Comparison of ENCODE assay signal across 18 cellular contexts in the genomic region with DNA sequence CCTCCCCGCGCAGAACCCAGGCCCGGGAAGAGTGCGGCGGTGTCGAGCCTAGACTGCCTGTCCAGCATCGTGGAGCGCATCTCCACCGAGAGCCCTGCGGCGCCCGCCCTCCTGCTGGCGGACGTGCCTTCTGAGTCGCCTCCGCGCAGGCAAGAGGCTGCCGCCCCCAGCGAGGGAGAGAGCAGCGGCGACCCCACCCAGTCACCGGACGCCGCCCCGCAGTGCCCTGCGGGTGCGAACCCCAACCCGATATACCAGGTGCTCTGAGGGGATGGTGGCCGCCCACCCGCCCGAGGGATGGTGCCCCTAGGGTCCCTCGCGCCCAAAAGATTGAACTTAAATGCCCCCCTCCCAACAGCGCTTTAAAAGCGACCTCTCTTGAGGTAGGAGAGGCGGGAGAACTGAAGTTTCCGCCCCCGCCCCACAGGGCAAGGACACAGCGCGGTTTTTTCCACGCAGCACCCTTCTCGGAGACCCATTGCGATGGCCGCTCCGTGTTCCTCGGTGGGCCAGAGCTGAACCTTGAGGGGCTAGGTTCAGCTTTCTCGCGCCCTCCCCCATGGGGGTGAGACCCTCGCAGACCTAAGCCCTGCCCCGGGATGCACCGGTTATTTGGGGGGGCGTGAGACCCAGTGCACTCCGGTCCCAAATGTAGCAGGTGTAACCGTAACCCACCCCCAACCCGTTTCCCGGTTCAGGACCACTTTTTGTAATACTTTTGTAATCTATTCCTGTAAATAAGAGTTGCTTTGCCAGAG. TPM values are rescaled to one million over a fixed set of nuclear protein-coding genes. Genes with fewer than 3 reads are reported as not detected.
A peak's percentile ranks its signal among the peaks of the same experiment; 100 is the strongest.
DNase-seq lines count a peak whose midpoint lies in the region; ATAC-seq, FAIRE-seq and TF ChIP-seq lines count a peak whose summit lies in the region.
"Had no signal": no experiment of that assay in that cellular context is flagged by ENCODE, and none has a peak within 500 bp of the region (broad histone marks: within the 10 kb centered on the region; RNA-seq: fewer than 3 reads in every experiment).

No MANE protein-coding gene starts in this region.

- BruUV-seq in A673 (replicated peaks; lab: Mats Ljungman, UMichigan), result no TSS peak

- peak overlapping the region; percentile 60 for H3K4me3 Mint-ChIP-seq in GM23338
- peak overlapping the region; percentile 68 to 86 (median 81) for H3K4me3 Mint-ChIP-seq in nephron

- peak overlapping the region; percentile 95 for H2AFZ ChIP-seq in GM23338

- TF ChIP-seq POLR2A in A549 (IDR thresholded peaks at IDR 0.05; ENCODE audit: low read length), result no peak

- TF ChIP-seq EP300 in A549 (IDR thresholded peaks at IDR 0.05), result no peak

- H3K27me3 Mint-ChIP-seq in GM23338 (ENCODE audit: insufficient read depth, low read depth, poor library complexity) (peaks cover 41% of the 10 kb centered on the region), nephron (ENCODE audit: low read depth) (peaks cover 67% of the 10 kb centered on the region)

- H3K27ac Mint-ChIP-seq in GM23338 (no peak overlapping the region), nephron (no peak overlapping the region)

- H3K4me1 ChIP-seq in A549 (peaks cover 15% of the 10 kb centered on the region; the same call in 2 of the 3 replicates), GM23338 (ENCODE audit: insufficient read depth) (peaks cover 7% of the 10 kb centered on the region; the same call in 1 of the 2 replicates), A673 (ENCODE audit: insufficient read depth, low read length, poor library complexity, severe bottlenecking) (no peaks in the 10 kb centered on the region)
- H3K4me1 ChIP-seq: pancreas had no signal

- H3K36me3 Mint-ChIP-seq in GM23338 (ENCODE audit: low read depth) (no peaks in the 10 kb centered on the region), nephron (ENCODE audit: low read depth) (no peaks in the 10 kb centered on the region)

- no peak for FAIRE-seq in A549 (lab: Jason Lieb, UNC)
- FAIRE-seq: G401.6, pancreas had no signal

- H3K79me2 ChIP-seq in GM23338 (replicated peaks; ENCODE audit: insufficient read depth), result no peaks in the 10 kb centered on the region

- peaks cover 99% of the 10 kb centered on the region for H3K27me3 ChIP-seq in GM23338 (ENCODE audit: insufficient read depth)
- H3K27me3 ChIP-seq in A673 (replicated peaks; ENCODE audit: insufficient read depth, low read depth, low read length, poor library complexity), result peaks cover 97% of the 10 kb centered on the region

- no peaks in the 10 kb centered on the region for H3K9me2 ChIP-seq in GM23338 (ENCODE audit: insufficient read depth)

- ATAC-seq in A549, result peak in 1 of 2 experiments; percentile 46; a peak in 3 of 6 replicates
- ATAC-seq in GM23338, result peak; percentile 3
- ATAC-seq in HG02610 (IDR thresholded peaks at IDR 0.05; ENCODE audit: unreplicated experiment), result no peak
- ATAC-seq in HG03175 (IDR thresholded peaks at IDR 0.05; ENCODE audit: unreplicated experiment), result no peak

- TF ChIP-seq CTCF in A549 (IDR thresholded peaks at IDR 0.05) (no peak), GM23338 (conservative IDR thresholded peaks at IDR 0.05; ENCODE audit: low read depth in 2 of 2) (no peak), astrocyte of the cerebellum (IDR thresholded peaks at IDR 0.05; ENCODE audit: low read depth, low read length, missing control alignments) (no peak), nephron (IDR thresholded peaks at IDR 0.05; ENCODE audit: unreplicated experiment in 3 of 3) (no peak), A673 (conservative IDR thresholded peaks at IDR 0.05; ENCODE audit: low read depth, low read length) (no peak)

- no peaks in the 10 kb centered on the region; the same call in 1 of the 2 replicates for H4K20me1 ChIP-seq in GM23338 (replicated peaks; ENCODE audit: insufficient read depth)

- H3K4me2 ChIP-seq in A549, result peak overlapping the region; percentile 69
- H3K4me2 ChIP-seq in GM23338, result peak overlapping the region; percentile 94

- DNase-seq in A549 (ENCODE audit: low read depth in 1 of 2, low spot score in 1 of 2) (no peak), GM23338 (ENCODE audit: low spot score) (no peak), astrocyte of the cerebellum (ENCODE audit: low read depth) (no peak), A673 (ENCODE audit: low spot score) (no peak)
- DNase-seq in activated CD4-positive, CD25-positive, alpha-beta regulatory T cell treated with anti-CD3 and anti-CD28 coated beads, Interleukin-2, amount 50 U/mL, for 72 hours, result no peak
- DNase-seq: amniotic stem cell; mammary epithelial cell; Peyer's patch; stimulated activated CD4-positive, alpha-beta T cell treated with anti-CD3 and anti-CD28 coated beads, Interleukin-2, amount 100 ng/mL, for 24 hours; uterus had no signal

- H3K4me1 Mint-ChIP-seq in GM23338, result peaks cover 10% of the 10 kb centered on the region
- peaks cover 5% of the 10 kb centered on the region for H3K4me1 Mint-ChIP-seq in nephron

- H3K9me3 Mint-ChIP-seq in GM23338 (no peaks in the 10 kb centered on the region), nephron (no peaks in the 10 kb centered on the region)

- no peak for TF ChIP-seq RAD21 in A549 (conservative IDR thresholded peaks at IDR 0.05 in 1 of 2, IDR thresholded peaks at IDR 0.05 in 1 of 2)

- WGBS in A549 (ENCODE audit: missing lambda C conversion rate), result 34% methylated on average over 26 of the region's 56 CpGs

- intact Hi-C loops in A673 (cut with micrococcal nuclease; ENCODE audit: unreplicated experiment), result no loop called here

- H3K36me3 ChIP-seq in GM23338 (ENCODE audit: insufficient read depth), result no peaks in the 10 kb centered on the region
- no peaks in the 10 kb centered on the region for H3K36me3 ChIP-seq in A673 (ENCODE audit: insufficient read depth, low read length, poor library complexity, severe bottlenecking)
- H3K36me3 ChIP-seq: pancreas, Peyer's patch, uterus had no signal

- H3K9me3 ChIP-seq in A549, result no peaks in the 10 kb centered on the region
- no peaks in the 10 kb centered on the region for H3K9me3 ChIP-seq in A673 (ENCODE audit: low read depth, low read length, poor library complexity, severe bottlenecking)
- H3K9me3 ChIP-seq: pancreas, Peyer's patch, uterus had no signal

- POLR2A ChIA-PET in A549 (lab: Yijun Ruan, JAX), result no interaction called here
- POLR2A ChIA-PET in A673 (lab: Charles Lee; ENCODE audit: low non-redundant PET), result interaction anchor here (0.5 kb wide), 1 partner anchor 244 kb away, joined by 3 read pairs; no protein-coding TSS in a partner anchor

- H3K4me3 ChIP-seq in A549, result peak overlapping the region; percentile 23; the same call in 2 of the 3 replicates
- H3K4me3 ChIP-seq in GM23338, result peak overlapping the region; percentile 70
- H3K4me3 ChIP-seq in astrocyte of the cerebellum (ENCODE audit: low read depth, low read length), result peak overlapping the region; percentile 43
- H3K4me3 ChIP-seq in A673 (ENCODE audit: low read depth, low read length, poor library complexity, severe bottlenecking), result no peak overlapping the region
- H3K4me3 ChIP-seq: pancreas, Peyer's patch, uterus had no signal

- H3F3A ChIP-seq in GM23338 (replicated peaks; ENCODE audit: low read depth), result no peaks in the 10 kb centered on the region

- no peak overlapping the region for H3K27ac ChIP-seq in A549
- no peak overlapping the region for H3K27ac ChIP-seq in GM23338 (ENCODE audit: low read depth)
- no peak overlapping the region for H3K27ac ChIP-seq in A673 (ENCODE audit: low read depth, low read length, poor library complexity, severe bottlenecking)
- H3K27ac ChIP-seq: C4-2B, pancreas, Peyer's patch, uterus had no signal

- CTCF ChIA-PET in A549 (lab: Yijun Ruan, JAX), result interaction anchor here (0.7 to 10.4 kb wide), 13 partner anchors 9 to 259 kb away, joined by 3 to 85 read pairs (median 4); partner anchors contain the start of gene KCNC1
- CTCF ChIA-PET in A673 (lab: Charles Lee), result interaction anchor here (1.1 to 1.7 kb wide), 3 partner anchors 9 to 123 kb away, joined by 4 to 5 read pairs (median 4); no protein-coding TSS in a partner anchor

- in situ Hi-C loops in astrocyte of the cerebellum (cut with HindIII; ENCODE audit: low sequenced_read_pairs), result no loop called here

TF ChIP-seq in A549, 52 proteins besides CTCF, POLR2A, EP300 and RAD21 (continues in another document):
- TF ChIP-seq, protein P1, sequence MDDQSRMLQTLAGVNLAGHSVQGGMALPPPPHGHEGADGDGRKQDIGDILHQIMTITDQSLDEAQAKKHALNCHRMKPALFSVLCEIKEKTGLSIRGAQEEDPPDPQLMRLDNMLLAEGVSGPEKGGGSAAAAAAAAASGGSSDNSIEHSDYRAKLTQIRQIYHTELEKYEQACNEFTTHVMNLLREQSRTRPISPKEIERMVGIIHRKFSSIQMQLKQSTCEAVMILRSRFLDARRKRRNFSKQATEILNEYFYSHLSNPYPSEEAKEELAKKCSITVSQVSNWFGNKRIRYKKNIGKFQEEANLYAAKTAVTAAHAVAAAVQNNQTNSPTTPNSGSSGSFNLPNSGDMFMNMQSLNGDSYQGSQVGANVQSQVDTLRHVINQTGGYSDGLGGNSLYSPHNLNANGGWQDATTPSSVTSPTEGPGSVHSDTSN (IDR thresholded peaks at IDR 0.05), result no peak

TF ChIP-seq in GM23338, 12 proteins besides CTCF, POLR2A, EP300 and RAD21 (continues in another document):
- TF ChIP-seq EZH2 (IDR thresholded peaks at IDR 0.05; ENCODE audit: low read depth, unreplicated experiment), result peak; percentile 51

RNA-seq across cellular contexts. Expression of gene MYOD1, which starts 2.0 kb away (rescaled TPM):
- polyA plus RNA-seq in A549 (2011; rRNA removed) (not detected in 2 replicates), A549 (2017; fragmentation: RNase III; extraction: RNeasy Plus Mini Kit Qiagen cat#74134 plus additional on column Dnase treatment) (not detected in 3 replicates), GM23338 (2016; fragmentation: Nextera tagmentation; extraction: Ambion mirVana) (not detected in 2 replicates)
- polyA plus RNA-seq in A549 (2012; cell fraction: cytosol; rRNA removed), result not detected in 2 replicates
- 0.06 TPM in 1 of 2 replicates, not detected in the other for polyA plus RNA-seq in A549 (2012; cell fraction: nucleus; rRNA removed)
- not detected in 2 replicates for polyA minus RNA-seq in A549 (2011; rRNA and poly(A)+ RNA removed)
- not detected in 2 replicates for total RNA-seq in GM23338 (2014; rRNA removed; shearing (Covaris generic))
- total RNA-seq in A673 (2021), result not detected in 2 replicates
- total RNA-seq: dermis blood vessel endothelial cell; mammary epithelial cell; pancreas; Peyer's patch; T-helper 1 cell treated with Interleukin-12 subunit alpha and Interleukin-12 subunit beta and Interleukin-4 antibody, amounts not matched to agents 30 ng/mL and 1 ng/mL, for 36 hours; uterus had no signal
- polyA plus RNA-seq: mammary epithelial cell, pancreas had no signal

RNA-seq across cellular contexts. Expression of gene KCNC1, which starts 13.2 kb away (rescaled TPM):
- polyA plus RNA-seq in A549 (2011; rRNA removed), result not detected in 2 replicates
- polyA plus RNA-seq in A549 (2012; cell fraction: cytosol; rRNA removed), result 0.01 and 0.08 TPM in 2 replicates
- 0.07 and 0.22 TPM in 2 replicates for polyA plus RNA-seq in A549 (2012; cell fraction: nucleus; rRNA removed)
- polyA plus RNA-seq in A549 (2017; fragmentation: RNase III; extraction: RNeasy Plus Mini Kit Qiagen cat#74134 plus additional on column Dnase treatment), result 0.05 to 0.18 TPM (median 0.08 TPM) in 3 replicates
- polyA minus RNA-seq in A549 (2011; rRNA and poly(A)+ RNA removed), result not detected in 2 replicates
- total RNA-seq in GM23338 (2014; rRNA removed; shearing (Covaris generic)), result not detected in 2 replicates
- polyA plus RNA-seq in GM23338 (2016; fragmentation: Nextera tagmentation; extraction: Ambion mirVana), result 0.11 and 0.17 TPM in 2 replicates
- 0.09 and 0.13 TPM in 2 replicates for total RNA-seq in A673 (2021)
- total RNA-seq: dermis blood vessel endothelial cell; mammary epithelial cell; T-helper 1 cell treated with Interleukin-12 subunit alpha and Interleukin-12 subunit beta and Interleukin-4 antibody, amounts not matched to agents 30 ng/mL and 1 ng/mL, for 36 hours had no signal
- polyA plus RNA-seq: mammary epithelial cell had no signal
